Comparison of ENCODE assay signal across 12 cellular contexts in the genomic region with DNA sequence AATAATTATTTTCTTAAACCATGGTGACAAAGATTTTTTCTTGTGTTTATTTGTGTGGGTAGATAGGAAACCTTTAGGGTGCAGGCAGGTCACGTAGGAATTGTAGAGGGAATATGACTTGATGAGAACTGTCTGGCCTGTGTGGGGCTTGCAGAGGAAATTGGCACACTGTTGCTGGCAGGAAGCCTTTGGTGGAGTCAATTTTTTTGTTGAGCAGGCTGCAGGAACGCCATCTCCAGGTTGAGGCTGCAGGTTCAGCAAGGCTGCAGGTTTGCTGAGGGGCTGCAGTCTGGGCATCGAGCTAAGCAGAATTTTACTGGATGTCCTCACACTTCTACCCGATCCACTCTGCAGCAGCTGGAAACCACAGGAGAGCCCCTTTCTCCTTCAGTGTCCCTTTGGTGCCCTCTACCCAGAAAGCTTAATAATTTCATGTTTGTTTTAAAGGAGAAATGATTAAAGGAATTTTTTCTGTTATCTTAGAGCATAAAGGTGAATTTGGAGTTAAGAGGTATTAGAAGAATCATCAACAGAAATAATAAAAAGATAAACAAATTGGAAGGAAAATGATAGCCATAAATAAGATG. TPM values are rescaled to one million over a fixed set of nuclear protein-coding genes. Genes with fewer than 3 reads are reported as not detected.
DNase-seq lines count a peak whose midpoint lies in the region; ATAC-seq and TF ChIP-seq lines count a peak whose summit lies in the region.
"Had no signal": no experiment of that assay in that cellular context is flagged by ENCODE, and none has a peak within 500 bp of the region (broad histone marks: within the 10 kb centered on the region; RNA-seq: fewer than 3 reads in every experiment).

No MANE protein-coding gene starts in this region.

- intact Hi-C loops in A673 (cut with micrococcal nuclease; ENCODE audit: unreplicated experiment) = no loop called here
- intact Hi-C loops in heart left ventricle (cut with DNase I) = no loop called here
- intact Hi-C loops in CD4-positive, alpha-beta T cell (cut with DNase I, micrococcal nuclease) = no loop called here

- no peak overlapping the region for H3K4me3 Mint-ChIP-seq in GM23338
- no peak overlapping the region for H3K4me3 Mint-ChIP-seq in CD4-positive, alpha-beta T cell
- H3K4me3 Mint-ChIP-seq: type B pancreatic cell had no signal

- H3K9me3 Mint-ChIP-seq in GM23338 = peaks cover 12% of the 10 kb centered on the region; the same call in 2 of the 3 replicates
- H3K9me3 Mint-ChIP-seq in CD4-positive, alpha-beta T cell = peaks cover 3% of the 10 kb centered on the region

- H3K27ac Mint-ChIP-seq in GM23338 = no peak overlapping the region
- H3K27ac Mint-ChIP-seq in CD4-positive, alpha-beta T cell = no peak overlapping the region
- H3K27ac Mint-ChIP-seq: type B pancreatic cell had no signal

- POLR2A ChIA-PET in A673 (lab: Charles Lee; ENCODE audit: low non-redundant PET) = no interaction called here
- POLR2A ChIA-PET in CD4-positive, alpha-beta T cell (lab: Charles Lee) = no interaction called here

- H3K36me3 ChIP-seq in A673 (ENCODE audit: insufficient read depth, low read length, poor library complexity, severe bottlenecking) (no peaks in the 10 kb centered on the region), GM23338 (ENCODE audit: insufficient read depth) (no peaks in the 10 kb centered on the region), heart left ventricle (peaks cover 0 to 5% (median 0%) of the 10 kb centered on the region in 9 donors)

- no peaks in the 10 kb centered on the region for H3K79me2 ChIP-seq in GM23338 (replicated peaks; ENCODE audit: insufficient read depth)

- H3K27me3 ChIP-seq in A673 (replicated peaks; ENCODE audit: insufficient read depth, low read depth, low read length, poor library complexity) (peaks cover 6% of the 10 kb centered on the region), GM23338 (ENCODE audit: insufficient read depth) (no peaks in the 10 kb centered on the region), heart left ventricle (no peaks in the 10 kb centered on the region)
- no peaks in the 10 kb centered on the region for H3K27me3 ChIP-seq in CD4-positive, alpha-beta T cell (ENCODE audit: control insufficient read depth, insufficient read depth, low read length)
- H3K27me3 ChIP-seq: hepatocyte had no signal

- H3K27me3 Mint-ChIP-seq in GM23338 (ENCODE audit: insufficient read depth, low read depth, poor library complexity) = no peaks in the 10 kb centered on the region
- H3K27me3 Mint-ChIP-seq in CD4-positive, alpha-beta T cell = peaks cover 32% of the 10 kb centered on the region
- H3K27me3 Mint-ChIP-seq: type B pancreatic cell had no signal

- no peaks in the 10 kb centered on the region for H3F3A ChIP-seq in GM23338 (replicated peaks; ENCODE audit: low read depth)

- H3K4me1 ChIP-seq in A673 (ENCODE audit: insufficient read depth, low read length, poor library complexity, severe bottlenecking) (no peaks in the 10 kb centered on the region), GM23338 (ENCODE audit: insufficient read depth) (no peaks in the 10 kb centered on the region), heart left ventricle (peaks cover 0 to 21% (median 5%) of the 10 kb centered on the region in 12 donors)

- no peaks in the 10 kb centered on the region for H4K20me1 ChIP-seq in GM23338 (replicated peaks; ENCODE audit: insufficient read depth)

- TF ChIP-seq POLR2A in heart left ventricle (IDR thresholded peaks at IDR 0.05) = no peak

- CTCF ChIA-PET in A673 (lab: Charles Lee) = no interaction called here
- CTCF ChIA-PET in CD4-positive, alpha-beta T cell (lab: Charles Lee) = no interaction called here

- DNase-seq in A673 (ENCODE audit: low spot score) = peak; percentile 12
- DNase-seq in GM23338 (ENCODE audit: low spot score) = peak; percentile 30
- peak; percentile 8 for DNase-seq in amniotic epithelial cell (ENCODE audit: low read depth)
- DNase-seq in heart left ventricle = peak in 2 of 5 donors; percentile 39 to 43
- no peak for DNase-seq in CD4-positive, alpha-beta T cell
- no peak for DNase-seq in epidermal melanocyte (ENCODE audit: insufficient read length, low spot score)
- DNase-seq: activated CD4-positive, alpha-beta T cell treated with anti-CD3 and anti-CD28 coated beads, Interleukin-2, amount 50 U/mL, for 1 hour; amniotic stem cell had no signal

- H3K4me3 ChIP-seq in A673 (ENCODE audit: low read depth, low read length, poor library complexity, severe bottlenecking) (no peak overlapping the region), GM23338 (no peak overlapping the region), heart left ventricle (no peak overlapping the region)
- H3K4me3 ChIP-seq: hepatocyte had no signal

- no peak overlapping the region for H2AFZ ChIP-seq in GM23338
- H2AFZ ChIP-seq: hepatocyte had no signal

- TF ChIP-seq CTCF in A673 (conservative IDR thresholded peaks at IDR 0.05; ENCODE audit: low read depth, low read length) (no peak), GM23338 (conservative IDR thresholded peaks at IDR 0.05; ENCODE audit: low read depth in 2 of 2) (peak; percentile 16 to 22; a peak in 1 of 4 replicates), heart left ventricle (IDR thresholded peaks at IDR 0.05) (peak in 4 of 12 donors; percentile 11 to 24 (median 14))
- TF ChIP-seq CTCF in CD4-positive, alpha-beta T cell (IDR thresholded peaks at IDR 0.05) = no peak

- 27 to 40% (median 33%) methylated on average over 4 of the region's 4 CpGs for WGBS in heart left ventricle, 4 donors

- H3K4me1 Mint-ChIP-seq in GM23338 = no peaks in the 10 kb centered on the region
- H3K4me1 Mint-ChIP-seq in CD4-positive, alpha-beta T cell (ENCODE audit: low read depth) = no peaks in the 10 kb centered on the region

- H3K4me2 ChIP-seq in GM23338 = no peak overlapping the region
- H3K4me2 ChIP-seq: hepatocyte had no signal

- no TSS peak for BruUV-seq in A673 (replicated peaks; lab: Mats Ljungman, UMichigan)

- no peaks in the 10 kb centered on the region for H3K9me2 ChIP-seq in GM23338 (ENCODE audit: insufficient read depth)

- H3K9me3 ChIP-seq in A673 (ENCODE audit: low read depth, low read length, poor library complexity, severe bottlenecking) = no peaks in the 10 kb centered on the region
- peaks cover 0 to 26% (median 7%) of the 10 kb centered on the region in 12 donors for H3K9me3 ChIP-seq in heart left ventricle
- H3K9me3 ChIP-seq in CD4-positive, alpha-beta T cell (ENCODE audit: control insufficient read depth, low read length) = no peaks in the 10 kb centered on the region

- ATAC-seq in GM23338 (peak; percentile 50; the same call in 1 of the 3 replicates), heart left ventricle (peak in 3 of 4 donors; percentile 37 to 70 (median 46)), HG03039 (IDR thresholded peaks at IDR 0.05; ENCODE audit: unreplicated experiment) (no peak), HG03097 (IDR thresholded peaks at IDR 0.05; ENCODE audit: low FRiP score, unreplicated experiment) (no peak)
- no peak for ATAC-seq in CD4-positive, alpha-beta T cell (ENCODE audit: poor library complexity)

- peaks cover 8% of the 10 kb centered on the region; the same call in 2 of the 3 replicates for H3K36me3 Mint-ChIP-seq in GM23338 (ENCODE audit: low read depth)
- no peaks in the 10 kb centered on the region for H3K36me3 Mint-ChIP-seq in CD4-positive, alpha-beta T cell (ENCODE audit: low read depth)
- H3K36me3 Mint-ChIP-seq: type B pancreatic cell had no signal

- H3K27ac ChIP-seq in A673 (ENCODE audit: low read depth, low read length, poor library complexity, severe bottlenecking) = no peak overlapping the region
- no peak overlapping the region for H3K27ac ChIP-seq in GM23338 (ENCODE audit: low read depth)
- H3K27ac ChIP-seq in heart left ventricle = no peak overlapping the region
- no peak overlapping the region for H3K27ac ChIP-seq in CD4-positive, alpha-beta T cell (ENCODE audit: low read depth, low read length)
- H3K27ac ChIP-seq: hepatocyte had no signal

RNA-seq across cellular contexts. Expression of a gene that starts 37.0 kb away (rescaled TPM):
- total RNA-seq in A673 (2021) (1.6 TPM in 2 replicates), heart left ventricle (1 to 10 TPM; 3.9 to 9.6 (median 5.2) TPM)
- total RNA-seq in GM23338 (2014; rRNA removed; shearing (Covaris generic)) = 3.6 and 4.1 TPM in 2 replicates
- polyA plus RNA-seq in GM23338 (2016; fragmentation: Nextera tagmentation; extraction: Ambion mirVana) (2.3 and 5.2 TPM in 2 replicates), heart left ventricle (1 to 10 TPM; 3.5 to 6.9 TPM)
- under 1 TPM; 0.27 to 0.42 TPM for total RNA-seq in CD4-positive, alpha-beta T cell

Comparison
In these comparisons a context has a peak if more than half of its experiments do, and no peak if none do; other contexts are left out.
1. DNase-seq: peak in A673 (single experiment), GM23338 (single experiment) and amniotic epithelial cell (single experiment); none in CD4-positive, alpha-beta T cell (0 of 10) and epidermal melanocyte (single experiment).
2. CTCF ChIP-seq: peak in GM23338 (2 of 2); none in A673 (single experiment) and CD4-positive, alpha-beta T cell (single experiment).
3. ATAC-seq: peak in GM23338 (single experiment) and heart left ventricle (3 of 4); none in HG03039 (single experiment), HG03097 (single experiment) and CD4-positive, alpha-beta T cell (single experiment).